ENCODE assay signal across 8 cellular contexts in the genomic region with DNA sequence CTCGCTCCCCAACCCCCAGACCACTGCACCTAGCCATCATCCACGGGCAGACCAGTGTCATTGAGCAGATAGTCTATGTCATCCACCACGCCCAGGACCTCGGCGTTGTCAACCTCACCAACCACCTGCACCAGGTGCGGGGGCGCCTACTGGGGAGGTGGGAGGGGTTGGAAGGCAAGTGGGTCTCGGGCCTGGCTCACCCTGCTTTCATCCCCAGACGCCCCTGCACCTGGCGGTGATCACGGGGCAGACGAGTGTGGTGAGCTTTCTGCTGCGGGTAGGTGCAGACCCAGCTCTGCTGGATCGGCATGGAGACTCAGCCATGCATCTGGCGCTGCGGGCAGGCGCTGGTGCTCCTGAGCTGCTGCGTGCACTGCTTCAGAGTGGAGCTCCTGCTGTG.
DNase-seq lines count a peak whose midpoint lies in the region; ATAC-seq lines count a peak whose summit lies in the region.

No MANE protein-coding gene starts in this region.

- H3K36me3 Mint-ChIP-seq in dendritic cell treated with granulocyte-macrophage colony-stimulating factor and Interleukin-4, amounts not matched to agents 40 ng/mL and 50 ng/mL, for 4 days (ENCODE audit: low read depth) = peaks cover 84% of the 10 kb centered on the region

- no peak overlapping the region for H3K27ac Mint-ChIP-seq in dendritic cell treated with granulocyte-macrophage colony-stimulating factor and Interleukin-4, amounts not matched to agents 40 ng/mL and 50 ng/mL, for 4 days

- peak overlapping the region in 2 of 7 experiments; percentile 48 to 49 for H3K4me3 ChIP-seq in skin epidermis

- H3K9me3 Mint-ChIP-seq in dendritic cell treated with granulocyte-macrophage colony-stimulating factor and Interleukin-4, amounts not matched to agents 40 ng/mL and 50 ng/mL, for 4 days = no peaks in the 10 kb centered on the region

- ATAC-seq in GM18867 (IDR thresholded peaks at IDR 0.05; ENCODE audit: unreplicated experiment) = no peak

- intact Hi-C loops in dendritic cell treated with granulocyte-macrophage colony-stimulating factor and Interleukin-4, amounts not matched to agents 40 ng/mL and 50 ng/mL, for 4 days (cut with micrococcal nuclease) = no loop called here

- peak; percentile 43 for DNase-seq in NCI-H345 (lab: John Stamatoyannopoulos, UW)
- no peak for DNase-seq in NCI-H345 treated with DMSO at 0.1 percent for 48 hours (lab: John Stamatoyannopoulos, UW; ENCODE audit: unreplicated experiment)
- peak; percentile 40 for DNase-seq in NCI-H69 (lab: John Stamatoyannopoulos, UW)
- DNase-seq in DMS153 treated with DMSO at 0.1 percent for 48 hours (lab: John Stamatoyannopoulos, UW; ENCODE audit: unreplicated experiment) = no peak
- no peak for DNase-seq in activated CD4-positive, alpha-beta T cell treated with anti-CD3 and anti-CD28 coated beads, Interleukin-2, amount 50 U/mL, for 1 hour

- peak overlapping the region; percentile 66 for H3K4me3 Mint-ChIP-seq in dendritic cell treated with granulocyte-macrophage colony-stimulating factor and Interleukin-4, amounts not matched to agents 40 ng/mL and 50 ng/mL, for 4 days

- peaks cover 45% of the 10 kb centered on the region for H3K4me1 Mint-ChIP-seq in dendritic cell treated with granulocyte-macrophage colony-stimulating factor and Interleukin-4, amounts not matched to agents 40 ng/mL and 50 ng/mL, for 4 days (ENCODE audit: low read depth)

- peaks cover 5% of the 10 kb centered on the region for H3K27me3 Mint-ChIP-seq in dendritic cell treated with granulocyte-macrophage colony-stimulating factor and Interleukin-4, amounts not matched to agents 40 ng/mL and 50 ng/mL, for 4 days

- H3K27ac ChIP-seq in skin epidermis = peak overlapping the region in 11 of 21 experiments; percentile 55 to 89 (median 78)

Comparison
In these comparisons a context has a peak if more than half of its experiments do, and no peak if none do; other contexts are left out.
1. DNase-seq: peak in NCI-H345 (single experiment) and NCI-H69 (single experiment); none in NCI-H345 treated with DMSO at 0.1 percent for 48 hours (single experiment), DMS153 treated with DMSO at 0.1 percent for 48 hours (single experiment) and activated CD4-positive, alpha-beta T cell treated with anti-CD3 and anti-CD28 coated beads, Interleukin-2, amount 50 U/mL, for 1 hour (single experiment).